ENCODE assay signal across 17 cellular contexts in genomic region chr5:98209418-98209817, GRCh38.
"Had no signal": no experiment of that assay in that cellular context is flagged by ENCODE, and none has a peak within 500 bp of the region (broad histone marks: within the 10 kb centered on the region; RNA-seq: fewer than 3 reads in every experiment).

No MANE protein-coding gene starts in this region.

- H3K9me3 ChIP-seq: stomach, suprapubic skin, testis, thoracic aorta, thyroid gland, tibial artery, tibial nerve, transverse colon, upper lobe of left lung, upper lobe of right lung, uterus, vagina had no signal

- H3K4me3 ChIP-seq: stomach, suprapubic skin, testis, thoracic aorta, thyroid gland, tibial artery, tibial nerve, transverse colon, upper lobe of left lung, upper lobe of right lung, uterus, vagina had no signal

- H3K36me3 ChIP-seq: stomach, suprapubic skin, thoracic aorta, thyroid gland, tibial artery, tibial nerve, transverse colon, upper lobe of left lung, upper lobe of right lung, uterus, vagina had no signal

- H3K27me3 ChIP-seq: stomach, suprapubic skin, testis, thyroid gland, tibial artery, tibial nerve, transverse colon, upper lobe of left lung, upper lobe of right lung, uterus, vagina had no signal

- H3K27ac ChIP-seq: stomach, suprapubic skin, testis, thoracic aorta, thyroid gland, tibial artery, tibial nerve, transverse colon, upper lobe of left lung, upper lobe of right lung, uterus, vagina had no signal

- ATAC-seq: stimulated activated effector memory CD8-positive, alpha-beta T cell treated with anti-CD3 and anti-CD28 coated beads, Interleukin-12 subunit alpha, Interleukin-12 subunit beta, amount 100 ng/mL, for 72 hours; stimulated activated memory B cell treated with anti-CD40 and anti-IgM and Interleukin-4, amounts not matched to agents 10 μg/mL and 1 μg/mL and 100 μg/mL, for 72 hours; stimulated activated naive B cell treated with anti-CD40 and anti-IgM and Interleukin-4, amounts not matched to agents 10 μg/mL and 1 μg/mL and 100 μg/mL, for 72 hours; stimulated activated naive CD8-positive, alpha-beta T cell treated with anti-CD3 and anti-CD28 coated beads, Interleukin-15, amount 100 ng/mL, for 72 hours; stimulated activated naive CD8-positive, alpha-beta T cell treated with anti-CD3 and anti-CD28 coated beads, Interleukin-15, Interleukin-2, amounts not matched to agents 100 U/mL and 50 U/mL, for 24 hours; upper lobe of right lung had no signal
